In the genomic region with DNA sequence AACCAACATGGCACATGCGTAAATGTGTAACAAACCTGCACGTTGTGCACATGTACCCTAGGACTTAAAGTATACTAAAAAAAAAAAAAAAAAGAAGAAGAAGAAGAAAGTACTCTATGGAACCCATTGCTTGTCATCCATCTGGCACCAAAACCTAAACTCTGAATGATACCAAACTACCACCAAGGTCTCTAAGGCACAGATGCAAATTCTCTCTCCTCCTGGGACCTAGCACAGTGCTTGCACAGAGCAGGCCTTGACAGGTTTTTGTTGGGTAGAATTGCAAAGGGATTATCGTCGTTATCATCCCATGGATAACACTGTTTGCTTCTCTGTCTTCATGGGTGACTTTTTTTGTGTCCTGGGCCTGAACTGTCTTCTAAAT, we compare ENCODE assay signal across 23 cellular contexts.
"Had no signal": no experiment of that assay in that cellular context is flagged by ENCODE, and none has a peak within 500 bp of the region (broad histone marks: within the 10 kb centered on the region; RNA-seq: fewer than 3 reads in every experiment).

No MANE protein-coding gene starts in this region.

- H3K27me3 ChIP-seq: adrenal gland, ascending aorta, esophagus squamous epithelium, gastrocnemius medialis, spleen, thyroid gland had no signal

- H3K9me3 Mint-ChIP-seq: activated T-cell treated with anti-CD3 and anti-CD28 coated beads, Interleukin-2, amount 50 U/mL, for 24 hours; activated T-helper 17 cell treated with anti-CD3 and anti-CD28 coated beads, Interleukin-2, amount 50 U/mL, for 72 hours; naive B cell; T-helper 2 cell treated with Interferon-gamma antibody and Interleukin-4, amounts not matched to agents 5 μg/mL and 100 μg/mL, for 36 hours had no signal

- H3K27ac ChIP-seq: adrenal gland, ascending aorta, spleen, thyroid gland, VCaP had no signal

- H3K36me3 Mint-ChIP-seq: naive B cell had no signal

- DNase-seq: activated CD4-positive, alpha-beta T cell treated with anti-CD3 and anti-CD28 coated beads, Interleukin-2, amount 50 U/mL, for 1 hour; activated CD4-positive, CD25-positive, alpha-beta regulatory T cell treated with anti-CD3 and anti-CD28 coated beads, Interleukin-2, amount 50 U/mL, for 72 hours; activated CD8-positive, alpha-beta memory T cell treated with anti-CD3 and anti-CD28 coated beads for 24 hours; activated CD8-positive, alpha-beta memory T cell treated with anti-CD3 and anti-CD28 coated beads, Interleukin-2, amount 50 U/mL, for 4 hours; activated T-cell treated with anti-CD3 and anti-CD28 coated beads, Interleukin-2, amount 50 U/mL, for 24 hours; central memory CD4-positive, alpha-beta T cell; esophagus squamous epithelium; gastrocnemius medialis; hypothalamus; mesenchymal stem cell; naive B cell; occipital lobe; posterior cingulate gyrus; spleen; stimulated activated CD4-positive, alpha-beta T cell treated with anti-CD3 and anti-CD28 coated beads, Interleukin-4, amount 100 ng/mL, for 1 hour; stimulated activated naive CD4-positive, alpha-beta T cell; thyroid gland had no signal

- H3K9me3 ChIP-seq: adrenal gland, ascending aorta, esophagus squamous epithelium, gastrocnemius medialis, spleen, thyroid gland had no signal

- H3K27ac Mint-ChIP-seq: activated naive CD8-positive, alpha-beta T cell; activated T-cell treated with anti-CD3 and anti-CD28 coated beads, Interleukin-2, amount 50 U/mL, for 24 hours; activated T-helper 17 cell treated with anti-CD3 and anti-CD28 coated beads, Interleukin-2, amount 50 U/mL, for 72 hours; naive B cell; T-helper 2 cell treated with Interferon-gamma antibody and Interleukin-4, amounts not matched to agents 5 μg/mL and 100 μg/mL, for 36 hours had no signal

- ATAC-seq: activated T-helper 17 cell treated with anti-CD3 and anti-CD28 coated beads, Interleukin-2, amount 50 U/mL, for 72 hours; gastrocnemius medialis had no signal

- H3K27me3 Mint-ChIP-seq: activated naive CD8-positive, alpha-beta T cell; activated T-cell treated with anti-CD3 and anti-CD28 coated beads, Interleukin-2, amount 50 U/mL, for 24 hours; activated T-helper 17 cell treated with anti-CD3 and anti-CD28 coated beads, Interleukin-2, amount 50 U/mL, for 72 hours had no signal

- H3K36me3 ChIP-seq: adrenal gland, ascending aorta, esophagus squamous epithelium, gastrocnemius medialis, spleen, thyroid gland had no signal

- H3K4me3 ChIP-seq: adrenal gland, ascending aorta, esophagus squamous epithelium, gastrocnemius medialis, spleen, thyroid gland had no signal

- H3K4me3 Mint-ChIP-seq: activated naive CD8-positive, alpha-beta T cell; activated T-cell treated with anti-CD3 and anti-CD28 coated beads, Interleukin-2, amount 50 U/mL, for 24 hours; activated T-helper 17 cell treated with anti-CD3 and anti-CD28 coated beads, Interleukin-2, amount 50 U/mL, for 72 hours; T-helper 2 cell treated with Interferon-gamma antibody and Interleukin-4, amounts not matched to agents 5 μg/mL and 100 μg/mL, for 36 hours had no signal
